Comparison of ENCODE assay signal across 8 cellular contexts in the genomic region with DNA sequence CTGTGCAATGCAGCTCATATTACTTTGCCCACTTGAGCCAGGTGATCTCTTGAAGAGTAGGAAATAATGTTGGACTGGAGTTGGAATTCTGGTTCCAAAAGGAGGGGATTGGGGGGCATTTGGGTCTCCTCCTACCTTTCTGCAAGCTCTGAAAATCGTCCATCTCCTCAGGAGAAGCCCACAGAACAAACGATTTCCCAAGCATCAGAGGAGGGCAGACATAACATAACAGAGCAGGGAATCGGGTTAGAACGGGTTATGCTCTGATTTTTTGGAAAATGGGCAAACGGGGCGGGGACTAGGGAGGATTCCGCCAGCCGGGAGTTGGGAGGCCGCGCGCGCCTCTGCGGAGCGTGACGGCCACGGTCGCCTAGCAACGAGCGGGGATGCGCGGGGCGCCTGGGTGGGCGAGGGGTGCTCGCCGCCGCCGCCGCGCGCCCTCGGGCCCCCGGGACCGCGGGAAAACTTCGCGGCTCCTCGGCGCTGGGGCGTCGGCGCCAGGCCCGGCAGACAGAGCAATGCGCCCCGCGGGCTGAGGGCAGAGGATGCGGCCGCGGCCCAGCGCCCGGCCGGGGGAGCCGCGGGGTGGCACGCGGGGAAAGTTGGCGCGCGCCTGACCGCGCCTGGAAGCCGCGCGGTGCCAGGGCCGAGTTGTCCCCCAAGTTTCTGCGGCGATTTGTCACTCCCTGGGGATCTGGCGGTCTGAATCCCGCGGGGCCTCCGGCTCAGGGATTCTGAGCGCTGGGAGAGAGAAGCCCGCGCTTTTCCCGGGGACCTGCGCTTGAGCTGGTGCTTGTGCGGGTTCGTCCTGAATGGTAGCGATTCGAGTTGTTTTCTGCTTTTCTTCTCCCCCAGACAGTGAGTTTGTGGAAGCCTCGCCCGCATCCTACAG. TPM values are rescaled to one million over a fixed set of nuclear protein-coding genes. Genes with fewer than 3 reads are reported as not detected.
DNase-seq lines count a peak whose midpoint lies in the region; TF ChIP-seq lines count a peak whose summit lies in the region.

No MANE protein-coding gene starts in this region.

- H3K27me3 Mint-ChIP-seq in activated CD4-positive, alpha-beta T cell treated with anti-CD3 and anti-CD28 coated beads, Interleukin-2, amount 10 ng/mL, durations not matched to agents 7 days and 5 days, result peaks cover 35% of the 10 kb centered on the region
- H3K27me3 Mint-ChIP-seq in brain, result peaks cover 5% of the 10 kb centered on the region
- H3K27me3 Mint-ChIP-seq in immature natural killer cell (ENCODE audit: low read depth in 3 of 3), result peaks cover 8 to 11% (median 11%) of the 10 kb centered on the region in 3 donors

- H3K27ac Mint-ChIP-seq in activated CD4-positive, alpha-beta T cell treated with anti-CD3 and anti-CD28 coated beads, Interleukin-2, amount 10 ng/mL, durations not matched to agents 7 days and 5 days, result no peak overlapping the region
- H3K27ac Mint-ChIP-seq in brain (peak overlapping the region; percentile 75 to 89 (median 87)), immature natural killer cell (no peak overlapping the region)

- no peaks in the 10 kb centered on the region for H3K36me3 ChIP-seq in effector memory CD4-positive, alpha-beta T cell (ENCODE audit: control insufficient read depth, insufficient read depth, low read length)

- peaks cover 8% of the 10 kb centered on the region for H3K27me3 ChIP-seq in effector memory CD4-positive, alpha-beta T cell (replicated peaks; ENCODE audit: control insufficient read depth, insufficient read depth, low read length, poor library complexity, severe bottlenecking)

- CTCF ChIA-PET in activated CD4-positive, alpha-beta T cell treated with anti-CD3 and anti-CD28 coated beads, Interleukin-2, amount 10 ng/mL, durations not matched to agents 7 days and 5 days (lab: Charles Lee), result no interaction called here

- H3K27ac ChIP-seq in skin epidermis, result peak overlapping the region in 10 of 21 experiments; percentile 5 to 74 (median 36)
- H3K27ac ChIP-seq in effector memory CD4-positive, alpha-beta T cell (ENCODE audit: insufficient read depth, low read length, poor library complexity, severe bottlenecking), result no peak overlapping the region

- H3K4me1 ChIP-seq in effector memory CD4-positive, alpha-beta T cell (ENCODE audit: control insufficient read depth, insufficient read depth, low read length, poor library complexity, severe bottlenecking), result no peaks in the 10 kb centered on the region

- peaks cover 1% of the 10 kb centered on the region for H3K36me3 Mint-ChIP-seq in activated CD4-positive, alpha-beta T cell treated with anti-CD3 and anti-CD28 coated beads, Interleukin-2, amount 10 ng/mL, durations not matched to agents 7 days and 5 days (ENCODE audit: low read depth)
- no peaks in the 10 kb centered on the region for H3K36me3 Mint-ChIP-seq in brain
- no peaks in the 10 kb centered on the region for H3K36me3 Mint-ChIP-seq in immature natural killer cell

- H3K4me1 Mint-ChIP-seq in activated CD4-positive, alpha-beta T cell treated with anti-CD3 and anti-CD28 coated beads, Interleukin-2, amount 10 ng/mL, durations not matched to agents 7 days and 5 days, result peaks cover 13% of the 10 kb centered on the region
- peaks cover 27% of the 10 kb centered on the region for H3K4me1 Mint-ChIP-seq in brain
- peaks cover 12 to 13% of the 10 kb centered on the region in 2 donors for H3K4me1 Mint-ChIP-seq in immature natural killer cell

- no peaks in the 10 kb centered on the region for H3K9me3 ChIP-seq in effector memory CD4-positive, alpha-beta T cell (ENCODE audit: control insufficient read depth, low read length)

- H3K9me3 Mint-ChIP-seq in activated CD4-positive, alpha-beta T cell treated with anti-CD3 and anti-CD28 coated beads, Interleukin-2, amount 10 ng/mL, durations not matched to agents 7 days and 5 days, result no peaks in the 10 kb centered on the region
- no peaks in the 10 kb centered on the region for H3K9me3 Mint-ChIP-seq in brain
- no peaks in the 10 kb centered on the region for H3K9me3 Mint-ChIP-seq in immature natural killer cell

- peak overlapping the region; percentile 34 to 57 (median 49) for H3K4me3 ChIP-seq in skin epidermis
- no peak overlapping the region for H3K4me3 ChIP-seq in effector memory CD4-positive, alpha-beta T cell (ENCODE audit: insufficient read depth, low read depth, low read length, poor library complexity, severe bottlenecking)

- DNase-seq in activated CD4-positive, alpha-beta T cell treated with anti-CD3 and anti-CD28 coated beads, Interleukin-2, amount 10 ng/mL, durations not matched to agents 7 days and 5 days, result no peak
- DNase-seq in activated CD4-positive, alpha-beta T cell treated with anti-CD3 and anti-CD28 coated beads, Interleukin-2, amount 50 U/mL, for 4 hours, result no peak
- DNase-seq in NCI-H2171 treated with DMSO at 0.1 percent for 48 hours (lab: John Stamatoyannopoulos, UW) (peak; percentile 71), immature natural killer cell (no peak), SW 1271 (lab: John Stamatoyannopoulos, UW) (no peak)
- no peak for DNase-seq in effector memory CD4-positive, alpha-beta T cell

- no peak for TF ChIP-seq CTCF in brain (conservative IDR thresholded peaks at IDR 0.05)

- POLR2A ChIA-PET in activated CD4-positive, alpha-beta T cell treated with anti-CD3 and anti-CD28 coated beads, Interleukin-2, amount 10 ng/mL, durations not matched to agents 7 days and 5 days (lab: Charles Lee), result no interaction called here

- peak overlapping the region; percentile 60 for H3K4me3 Mint-ChIP-seq in activated CD4-positive, alpha-beta T cell treated with anti-CD3 and anti-CD28 coated beads, Interleukin-2, amount 10 ng/mL, durations not matched to agents 7 days and 5 days
- peak overlapping the region in 4 of 5 experiments; percentile 94 to 96 (median 96) for H3K4me3 Mint-ChIP-seq in brain
- H3K4me3 Mint-ChIP-seq in immature natural killer cell, result peak overlapping the region; percentile 48 to 71 (median 52)

RNA-seq across cellular contexts. Expression of a gene that starts 27.8 kb away (rescaled TPM):
- total RNA-seq in activated CD4-positive, alpha-beta T cell treated with anti-CD3 and anti-CD28 coated beads, Interleukin-2, amount 10 ng/mL, durations not matched to agents 7 days and 5 days, result 1 to 10 TPM; 3.1 to 4.0 TPM
- polyA plus RNA-seq in brain (ENCODE audit: insufficient read depth, low read depth, low replicate concordance) (65.6 TPM), immature natural killer cell (1 to 10 TPM in 1 of 3 donors, under 1 TPM in 1, not detected in 1; 0.14 to 1.7 TPM)

Comparison
In these comparisons a context has a peak if more than half of its experiments do, and no peak if none do; other contexts are left out.
1. H3K27ac Mint-ChIP-seq: peak in brain (5 of 5); none in activated CD4-positive, alpha-beta T cell treated with anti-CD3 and anti-CD28 coated beads, Interleukin-2, amount 10 ng/mL, durations not matched to agents 7 days and 5 days (single experiment) and immature natural killer cell (0 of 6).
2. RNA of a gene that starts 27.8 kb away (polyA plus RNA-seq): 65.6 TPM in brain (single experiment); 0.14 to 1.7 TPM in immature natural killer cell; every median in the first group is over 10 times any median in the second.
3. Peak in every context shown above with its lines, with median percentiles within 50 percentile points of each other: H3K4me3 Mint-ChIP-seq.